10 cellular contexts compared by ENCODE assay signal in the genomic region with DNA sequence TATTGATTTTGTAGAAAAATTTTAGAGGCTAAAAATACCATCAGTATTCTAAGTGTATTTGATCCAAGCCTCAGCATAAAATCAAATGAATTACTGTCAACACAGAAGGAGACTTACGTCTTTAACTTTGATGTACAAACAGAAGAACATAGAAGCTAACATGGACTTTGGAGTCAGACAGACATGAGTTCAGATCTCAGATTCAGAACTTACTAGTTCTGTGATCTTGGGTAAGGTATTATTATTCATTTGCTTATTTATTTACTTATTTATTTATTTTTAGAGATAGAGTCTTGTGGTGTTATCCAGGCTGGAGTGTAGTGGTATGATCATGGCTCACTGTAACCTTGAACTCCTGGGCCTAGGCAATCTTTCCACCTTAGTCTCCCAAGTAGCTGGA. TPM values are rescaled to one million over a fixed set of nuclear protein-coding genes. Genes with fewer than 3 reads are reported as not detected.
DNase-seq lines count a peak whose midpoint lies in the region; ATAC-seq, FAIRE-seq and TF ChIP-seq lines count a peak whose summit lies in the region.
"Had no signal": no experiment of that assay in that cellular context is flagged by ENCODE, and none has a peak within 500 bp of the region (broad histone marks: within the 10 kb centered on the region; RNA-seq: fewer than 3 reads in every experiment).

No MANE protein-coding gene starts in this region.

- FAIRE-seq in A204.1 (lab: Jason Lieb, UNC), result peak; percentile 14
- FAIRE-seq in GM12892 (lab: Jason Lieb, UNC), result peak; percentile 76

- no peak for ATAC-seq in memory B cell (ENCODE audit: low read depth)
- no peak for ATAC-seq in HG03159 (IDR thresholded peaks at IDR 0.05; ENCODE audit: unreplicated experiment)
- no peak for ATAC-seq in HG02642 (IDR thresholded peaks at IDR 0.05; ENCODE audit: poor library complexity, unreplicated experiment)

- H3K27me3 Mint-ChIP-seq in activated T-helper 1 cell treated with anti-CD3 and anti-CD28 coated beads, Interleukin-12 subunit alpha, Interleukin-12 subunit beta, Interleukin-2, Interleukin-4 antibody, amounts not matched to agents 30 ng/mL and 10 ng/mL and 1 ng/mL, durations not matched to agents 14 hours and 24 hours and 36 hours (ENCODE audit: insufficient read depth), result no peaks in the 10 kb centered on the region
- H3K27me3 Mint-ChIP-seq in memory B cell, result no peaks in the 10 kb centered on the region
- H3K27me3 Mint-ChIP-seq in nephron progenitor cell (ENCODE audit: low read depth, poor library complexity), result peaks cover 48% of the 10 kb centered on the region

- DNase-seq in GM12892 (ENCODE audit: insufficient read length), result no peak
- DNase-seq in activated T-helper 1 cell treated with anti-CD3 and anti-CD28 coated beads, Interleukin-12 subunit alpha, Interleukin-12 subunit beta, Interleukin-2, Interleukin-4 antibody, amounts not matched to agents 30 ng/mL and 10 ng/mL and 1 ng/mL, durations not matched to agents 14 hours and 24 hours and 36 hours (ENCODE audit: low spot score), result no peak
- DNase-seq in memory B cell (ENCODE audit: low spot score in 2 of 2), result no peak
- no peak for DNase-seq in nephron progenitor cell
- DNase-seq in GM03348 (ENCODE audit: low spot score), result no peak
- DNase-seq: activated CD4-positive, CD25-positive, alpha-beta regulatory T cell treated with anti-CD3 and anti-CD28 coated beads, Interleukin-2, amount 50 U/mL, for 72 hours; cerebellar nuclear complex had no signal

- no peak for TF ChIP-seq POLR2A in GM12892 (IDR thresholded peaks at IDR 0.05; ENCODE audit: low read depth, low read length)

- H3K36me3 Mint-ChIP-seq in activated T-helper 1 cell treated with anti-CD3 and anti-CD28 coated beads, Interleukin-12 subunit alpha, Interleukin-12 subunit beta, Interleukin-2, Interleukin-4 antibody, amounts not matched to agents 30 ng/mL and 10 ng/mL and 1 ng/mL, durations not matched to agents 14 hours and 24 hours and 36 hours (ENCODE audit: low read depth), result peaks cover 1% of the 10 kb centered on the region
- H3K36me3 Mint-ChIP-seq in memory B cell, result no peaks in the 10 kb centered on the region
- H3K36me3 Mint-ChIP-seq in nephron progenitor cell (ENCODE audit: low read depth), result no peaks in the 10 kb centered on the region

- TF ChIP-seq CTCF in nephron progenitor cell (IDR thresholded peaks at IDR 0.05), result no peak

- intact Hi-C loops in activated T-helper 1 cell treated with anti-CD3 and anti-CD28 coated beads, Interleukin-12 subunit alpha, Interleukin-12 subunit beta, Interleukin-2, Interleukin-4 antibody, amounts not matched to agents 30 ng/mL and 10 ng/mL and 1 ng/mL, durations not matched to agents 14 hours and 24 hours and 36 hours (cut with micrococcal nuclease), result no loop called here

- H3K27ac Mint-ChIP-seq in activated T-helper 1 cell treated with anti-CD3 and anti-CD28 coated beads, Interleukin-12 subunit alpha, Interleukin-12 subunit beta, Interleukin-2, Interleukin-4 antibody, amounts not matched to agents 30 ng/mL and 10 ng/mL and 1 ng/mL, durations not matched to agents 14 hours and 24 hours and 36 hours, result peak overlapping the region; percentile 96
- H3K27ac Mint-ChIP-seq in memory B cell (peak overlapping the region; percentile 94), nephron progenitor cell (no peak overlapping the region)

- peak overlapping the region; percentile 84 for H3K4me3 Mint-ChIP-seq in activated T-helper 1 cell treated with anti-CD3 and anti-CD28 coated beads, Interleukin-12 subunit alpha, Interleukin-12 subunit beta, Interleukin-2, Interleukin-4 antibody, amounts not matched to agents 30 ng/mL and 10 ng/mL and 1 ng/mL, durations not matched to agents 14 hours and 24 hours and 36 hours
- H3K4me3 Mint-ChIP-seq in memory B cell (peak overlapping the region; percentile 90), nephron progenitor cell (no peak overlapping the region)

- peaks cover 52% of the 10 kb centered on the region for H3K4me1 Mint-ChIP-seq in activated T-helper 1 cell treated with anti-CD3 and anti-CD28 coated beads, Interleukin-12 subunit alpha, Interleukin-12 subunit beta, Interleukin-2, Interleukin-4 antibody, amounts not matched to agents 30 ng/mL and 10 ng/mL and 1 ng/mL, durations not matched to agents 14 hours and 24 hours and 36 hours (ENCODE audit: low read depth)
- H3K4me1 Mint-ChIP-seq in memory B cell (peaks cover 33% of the 10 kb centered on the region), nephron progenitor cell (no peaks in the 10 kb centered on the region)

- no peaks in the 10 kb centered on the region for H3K9me3 Mint-ChIP-seq in activated T-helper 1 cell treated with anti-CD3 and anti-CD28 coated beads, Interleukin-12 subunit alpha, Interleukin-12 subunit beta, Interleukin-2, Interleukin-4 antibody, amounts not matched to agents 30 ng/mL and 10 ng/mL and 1 ng/mL, durations not matched to agents 14 hours and 24 hours and 36 hours
- no peaks in the 10 kb centered on the region for H3K9me3 Mint-ChIP-seq in memory B cell
- H3K9me3 Mint-ChIP-seq in nephron progenitor cell, result no peaks in the 10 kb centered on the region

RNA-seq across cellular contexts. Expression of a gene that starts 4.0 kb away (rescaled TPM):
- 10.2 TPM for polyA plus RNA-seq in GM12892 (2012; ENCODE audit: missing spikeins)
- 45.2 and 49.3 TPM in 2 replicates for total RNA-seq in activated T-helper 1 cell treated with anti-CD3 and anti-CD28 coated beads, Interleukin-12 subunit alpha, Interleukin-12 subunit beta, Interleukin-2, Interleukin-4 antibody, amounts not matched to agents 30 ng/mL and 10 ng/mL and 1 ng/mL, durations not matched to agents 14 hours and 24 hours and 36 hours

RNA-seq across cellular contexts. Expression of a gene that starts 19.2 kb away (rescaled TPM):
- 0.42 TPM for polyA plus RNA-seq in GM12892 (2012; ENCODE audit: missing spikeins)
- total RNA-seq in activated T-helper 1 cell treated with anti-CD3 and anti-CD28 coated beads, Interleukin-12 subunit alpha, Interleukin-12 subunit beta, Interleukin-2, Interleukin-4 antibody, amounts not matched to agents 30 ng/mL and 10 ng/mL and 1 ng/mL, durations not matched to agents 14 hours and 24 hours and 36 hours, result 0.05 and 0.10 TPM in 2 replicates

RNA-seq across cellular contexts. Expression of a gene that starts 36.9 kb away (rescaled TPM):
- 5.6 TPM for polyA plus RNA-seq in GM12892 (2012; ENCODE audit: missing spikeins)
- 5.0 and 5.9 TPM in 2 replicates for total RNA-seq in activated T-helper 1 cell treated with anti-CD3 and anti-CD28 coated beads, Interleukin-12 subunit alpha, Interleukin-12 subunit beta, Interleukin-2, Interleukin-4 antibody, amounts not matched to agents 30 ng/mL and 10 ng/mL and 1 ng/mL, durations not matched to agents 14 hours and 24 hours and 36 hours

RNA-seq across cellular contexts. Expression of a gene that starts 45.7 kb away (rescaled TPM):
- polyA plus RNA-seq in GM12892 (2012; ENCODE audit: missing spikeins), result 47.2 TPM
- 156 and 167 TPM in 2 replicates for total RNA-seq in activated T-helper 1 cell treated with anti-CD3 and anti-CD28 coated beads, Interleukin-12 subunit alpha, Interleukin-12 subunit beta, Interleukin-2, Interleukin-4 antibody, amounts not matched to agents 30 ng/mL and 10 ng/mL and 1 ng/mL, durations not matched to agents 14 hours and 24 hours and 36 hours
